Comparison of ENCODE assay signal across 12 cellular contexts in the genomic region with DNA sequence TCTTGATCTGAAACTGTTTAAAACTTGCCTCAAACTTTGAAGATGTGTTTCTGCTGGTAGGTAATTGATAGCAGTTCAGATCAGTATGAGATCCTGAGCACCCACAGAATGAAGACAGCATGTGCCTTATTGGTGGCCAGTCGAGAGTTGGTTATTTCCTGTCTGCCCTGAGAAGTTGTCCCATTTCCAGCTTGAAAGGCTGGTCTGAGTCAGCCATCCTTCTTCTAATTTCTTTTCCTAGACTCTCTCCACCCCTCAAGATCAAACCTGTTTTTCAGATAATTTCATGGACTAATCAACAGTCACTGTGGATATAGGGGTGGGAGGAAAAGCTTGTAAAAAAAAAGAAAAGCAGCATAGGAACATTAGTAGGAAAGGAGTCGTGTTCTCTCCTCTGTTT.
DNase-seq lines count a peak whose midpoint lies in the region; ATAC-seq and TF ChIP-seq lines count a peak whose summit lies in the region.
"Had no signal": no experiment of that assay in that cellular context is flagged by ENCODE, and none has a peak within 500 bp of the region (broad histone marks: within the 10 kb centered on the region; RNA-seq: fewer than 3 reads in every experiment).

No MANE protein-coding gene starts in this region.

- H3K27ac ChIP-seq in thoracic aorta: peak overlapping the region; percentile 61 to 70
- H3K27ac ChIP-seq: PC-9, psoas muscle had no signal

- peaks cover 41 to 94% of the 10 kb centered on the region in 2 donors for H3K4me1 ChIP-seq in thoracic aorta (ENCODE audit: control insufficient read depth in 1 of 2, low read depth in 2 of 2)

- H3K9me3 ChIP-seq in thoracic aorta: no peaks in the 10 kb centered on the region
- H3K9me3 ChIP-seq: psoas muscle had no signal

- no peak for ATAC-seq in activated CD8-positive, alpha-beta T cell treated with anti-CD3 and anti-CD28 coated beads, Interleukin-2, amount 10 ng/mL, durations not matched to agents 7 days and 5 days
- peak; percentile 57 for ATAC-seq in thoracic aorta (ENCODE audit: insufficient number of reproducible peaks, low FRiP score, low read depth)
- ATAC-seq: psoas muscle had no signal

- no peaks in the 10 kb centered on the region for H3K27me3 ChIP-seq in thoracic aorta (replicated peaks; ENCODE audit: insufficient read depth)

- no peak for DNase-seq in activated naive CD4-positive, alpha-beta T cell treated with anti-CD3 and anti-CD28 coated beads, Interleukin-2, amount 50 U/mL, for 16 hours
- no peak for DNase-seq in activated CD8-positive, alpha-beta T cell treated with anti-CD3 and anti-CD28 coated beads, Interleukin-2, amount 10 ng/mL, durations not matched to agents 7 days and 5 days
- peak; percentile 43 for DNase-seq in fibroblast of peridontal ligament (ENCODE audit: extremely low read depth)
- DNase-seq in thoracic aorta (ENCODE audit: low spot score): no peak
- no peak for DNase-seq in globus pallidus (ENCODE audit: low spot score)
- DNase-seq in islet precursor cell: no peak
- no peak for DNase-seq in activated gamma-delta T cell treated with Interleukin-2 at 50 U/mL for 16 hours
- DNase-seq: NCI-H2171 treated with DMSO at 0.1 percent for 48 hours, PC-9, psoas muscle, T-helper 9 cell had no signal

- CTCF ChIA-PET in activated CD8-positive, alpha-beta T cell treated with anti-CD3 and anti-CD28 coated beads, Interleukin-2, amount 10 ng/mL, durations not matched to agents 7 days and 5 days (lab: Charles Lee): interaction anchor here (1.0 to 2.0 kb wide), 4 partner anchors 11 to 109 kb away, joined by 3 to 5 read pairs (median 4); no protein-coding TSS in a partner anchor

- H3K4me3 ChIP-seq in thoracic aorta: no peak overlapping the region
- H3K4me3 ChIP-seq: PC-9, psoas muscle had no signal

- POLR2A ChIA-PET in activated CD8-positive, alpha-beta T cell treated with anti-CD3 and anti-CD28 coated beads, Interleukin-2, amount 10 ng/mL, durations not matched to agents 7 days and 5 days (lab: Charles Lee): interaction anchor here (1.5 kb wide), 1 partner anchor 13 kb away, joined by 6 read pairs; no protein-coding TSS in a partner anchor

- peak overlapping the region; percentile 63 for H3K4me3 Mint-ChIP-seq in activated naive CD4-positive, alpha-beta T cell treated with anti-CD3 and anti-CD28 coated beads, Interleukin-2, amount 50 U/mL, for 24 hours
- H3K4me3 Mint-ChIP-seq in activated CD8-positive, alpha-beta T cell treated with anti-CD3 and anti-CD28 coated beads, Interleukin-2, amount 10 ng/mL, durations not matched to agents 7 days and 5 days: no peak overlapping the region

- H3K9me3 Mint-ChIP-seq in activated naive CD4-positive, alpha-beta T cell treated with anti-CD3 and anti-CD28 coated beads, Interleukin-2, amount 50 U/mL, for 24 hours: no peaks in the 10 kb centered on the region
- H3K9me3 Mint-ChIP-seq in activated CD8-positive, alpha-beta T cell treated with anti-CD3 and anti-CD28 coated beads, Interleukin-2, amount 10 ng/mL, durations not matched to agents 7 days and 5 days (ENCODE audit: insufficient read depth): no peaks in the 10 kb centered on the region

- H3K27ac Mint-ChIP-seq in activated naive CD4-positive, alpha-beta T cell treated with anti-CD3 and anti-CD28 coated beads, Interleukin-2, amount 50 U/mL, for 24 hours: peak overlapping the region; percentile 87
- peak overlapping the region; percentile 47 for H3K27ac Mint-ChIP-seq in activated CD8-positive, alpha-beta T cell treated with anti-CD3 and anti-CD28 coated beads, Interleukin-2, amount 10 ng/mL, durations not matched to agents 7 days and 5 days

- no peak for TF ChIP-seq CTCF in thoracic aorta (IDR thresholded peaks at IDR 0.05)

- peaks cover 41% of the 10 kb centered on the region for H3K36me3 Mint-ChIP-seq in activated naive CD4-positive, alpha-beta T cell treated with anti-CD3 and anti-CD28 coated beads, Interleukin-2, amount 50 U/mL, for 24 hours
- peaks cover 49% of the 10 kb centered on the region for H3K36me3 Mint-ChIP-seq in activated CD8-positive, alpha-beta T cell treated with anti-CD3 and anti-CD28 coated beads, Interleukin-2, amount 10 ng/mL, durations not matched to agents 7 days and 5 days (ENCODE audit: low read depth)

- no peaks in the 10 kb centered on the region for H3K36me3 ChIP-seq in thoracic aorta

- H3K4me1 Mint-ChIP-seq in activated naive CD4-positive, alpha-beta T cell treated with anti-CD3 and anti-CD28 coated beads, Interleukin-2, amount 50 U/mL, for 24 hours: peaks cover 90% of the 10 kb centered on the region
- H3K4me1 Mint-ChIP-seq in activated CD8-positive, alpha-beta T cell treated with anti-CD3 and anti-CD28 coated beads, Interleukin-2, amount 10 ng/mL, durations not matched to agents 7 days and 5 days (ENCODE audit: low read depth): peaks cover 61% of the 10 kb centered on the region

- no peaks in the 10 kb centered on the region for H3K27me3 Mint-ChIP-seq in activated naive CD4-positive, alpha-beta T cell treated with anti-CD3 and anti-CD28 coated beads, Interleukin-2, amount 50 U/mL, for 24 hours
- H3K27me3 Mint-ChIP-seq in activated CD8-positive, alpha-beta T cell treated with anti-CD3 and anti-CD28 coated beads, Interleukin-2, amount 10 ng/mL, durations not matched to agents 7 days and 5 days (ENCODE audit: low read depth): no peaks in the 10 kb centered on the region
